In genomic region chr17:49708515-49709161, GRCh38 we compare ENCODE assay signal across 8 cellular contexts. TPM values are rescaled to one million over a fixed set of nuclear protein-coding genes. Genes with fewer than 3 reads are reported as not detected.
DNase-seq lines count a peak whose midpoint lies in the region; ATAC-seq and TF ChIP-seq lines count a peak whose summit lies in the region.

No MANE protein-coding gene starts in this region.

- intact Hi-C loops in colonic mucosa (cut with DNase I), result loop anchor here (5.0 kb wide), 1 partner anchor 74 kb away; no protein-coding TSS in a partner anchor
- intact Hi-C loops in natural killer cell (cut with micrococcal nuclease), result loop anchor here (1.0 kb wide), 2 partner anchors 30 to 80 kb away; partner anchors contain the start of genes KAT7 and SPOP
- intact Hi-C loops in aorta (cut with DNase I), result loop anchor here (2.0 to 10.0 kb wide), 5 partner anchors 54 to 294 kb away; partner anchors contain the start of genes FAM117A (in 1 of the 2), PHB1 (in 1 of the 2) and TAC4 (in 1 of the 2)

- in situ Hi-C loops in GM13977 (cut with MboI; ENCODE audit: low pct_unique_long_range_greater_than_20kb, low sequenced_read_pairs, unreplicated experiment), result loop anchor here (10.0 to 25.0 kb wide), 2 partner anchors 76 to 279 kb away; partner anchors contain the start of genes DLX3 and KAT7

- H3K27me3 ChIP-seq in OCI-LY3 (ENCODE audit: low read depth, low read length) (no peaks in the 10 kb centered on the region), colonic mucosa (no peaks in the 10 kb centered on the region), aorta (ENCODE audit: control insufficient read depth in 1 of 2, insufficient read depth in 2 of 2, low read length in 1 of 2) (no peaks in the 10 kb centered on the region)

- no peaks in the 10 kb centered on the region for H3K9me3 Mint-ChIP-seq in natural killer cell

- peaks cover 14% of the 10 kb centered on the region for H3K36me3 ChIP-seq in OCI-LY3 (replicated peaks; ENCODE audit: low read depth, low read length)
- peaks cover 4% of the 10 kb centered on the region for H3K36me3 ChIP-seq in colonic mucosa
- H3K36me3 ChIP-seq in aorta (ENCODE audit: control insufficient read depth in 1 of 2, insufficient read depth in 2 of 2, low read length in 1 of 2), result peaks cover 5 to 8% of the 10 kb centered on the region in 2 donors

- H3K27ac ChIP-seq in OCI-LY3 (ENCODE audit: low read length) (no peak overlapping the region), colonic mucosa (no peak overlapping the region), aorta (ENCODE audit: low read depth in 1 of 2, low read length in 2 of 2) (peak overlapping the region in 1 of 2 donors; percentile 8)

- H4K20me1 ChIP-seq in OCI-LY3 (ENCODE audit: insufficient read depth, low read length), result no peaks in the 10 kb centered on the region

- peak overlapping the region; percentile 96 for H3K4me3 Mint-ChIP-seq in natural killer cell

- H3K4me1 Mint-ChIP-seq in natural killer cell, result peaks cover 59 to 64% of the 10 kb centered on the region in 2 donors

- DNase-seq in GM13977 (ENCODE audit: low spot score) (peak; percentile 26), colonic mucosa (no peak), natural killer cell (no peak), 8988T (no peak), aorta (no peak)
- DNase-seq in effector CD4-positive, alpha-beta T cell, result no peak

- H3K4me1 ChIP-seq in OCI-LY3 (ENCODE audit: low read length) (peaks cover 13% of the 10 kb centered on the region), colonic mucosa (peaks cover 10% of the 10 kb centered on the region), aorta (ENCODE audit: control insufficient read depth in 1 of 2, insufficient read depth in 2 of 2, low read length in 2 of 2) (no peaks in the 10 kb centered on the region)

- H2AFZ ChIP-seq in OCI-LY3 (ENCODE audit: low read depth, low read length), result peak overlapping the region; percentile 74

- no peak for TF ChIP-seq CTCF in GM13977 (IDR thresholded peaks at IDR 0.05; ENCODE audit: extremely low read depth, insufficient read depth, missing control alignments)
- TF ChIP-seq CTCF in OCI-LY3 (IDR thresholded peaks at IDR 0.05; ENCODE audit: low read depth, low read length), result no peak
- peak; percentile 7 for TF ChIP-seq CTCF in colonic mucosa (IDR thresholded peaks at IDR 0.05)
- peak; percentile 10 for TF ChIP-seq CTCF in natural killer cell (IDR thresholded peaks at IDR 0.05)

- peaks cover 22% of the 10 kb centered on the region for H3K79me2 ChIP-seq in OCI-LY3 (ENCODE audit: low read length)

- no peaks in the 10 kb centered on the region for H3K27me3 Mint-ChIP-seq in natural killer cell (ENCODE audit: low read depth in 2 of 2)

- H3K27ac Mint-ChIP-seq in natural killer cell, result peak overlapping the region; percentile 97 to 98

- H3K9me3 ChIP-seq in OCI-LY3 (ENCODE audit: insufficient read depth, low read length), result no peaks in the 10 kb centered on the region
- H3K9me3 ChIP-seq in colonic mucosa, result no peaks in the 10 kb centered on the region
- H3K9me3 ChIP-seq in aorta (ENCODE audit: control insufficient read depth, low read length), result no peaks in the 10 kb centered on the region

- H3K9ac ChIP-seq in OCI-LY3 (ENCODE audit: low read length), result peak overlapping the region; percentile 38; the same call in 1 of the 2 replicates
- peak overlapping the region in 1 of 2 donors; percentile 96 for H3K9ac ChIP-seq in colonic mucosa (ENCODE audit: low read depth in 2 of 2, low read length in 2 of 2)

- H3K4me3 ChIP-seq in OCI-LY3 (ENCODE audit: low read length) (peak overlapping the region; percentile 97), colonic mucosa (no peak overlapping the region), aorta (ENCODE audit: low read length in 2 of 2) (no peak overlapping the region)

- WGBS in aorta, 2 donors, result 60 to 68% methylated on average over 14 of the region's 14 CpGs

- ATAC-seq in natural killer cell, result peak in 1 of 3 donors; percentile 8
- ATAC-seq in HG02885 (IDR thresholded peaks at IDR 0.05; ENCODE audit: poor library complexity, unreplicated experiment), result no peak
- ATAC-seq in aorta (ENCODE audit: low FRiP score), result no peak

- peak overlapping the region; percentile 75 for H3K4me2 ChIP-seq in OCI-LY3 (ENCODE audit: low read length)

- H3K36me3 Mint-ChIP-seq in natural killer cell, result peaks cover 9% of the 10 kb centered on the region

RNA-seq across cellular contexts. Expression of gene SLC35B1, which starts 0.9 kb away (rescaled TPM):
- total RNA-seq in colonic mucosa (10 to 100 TPM; 43.0 to 73.5 TPM), natural killer cell (100 to 1,000 TPM in 1 of 3 donors, 10 to 100 TPM in 2; 74.0 to 121 (median 90.2) TPM), aorta (10 to 100 TPM; 31.5 to 43.7 TPM)
- 10 to 100 TPM; 33.2 to 37.5 TPM for polyA plus RNA-seq in aorta

RNA-seq across cellular contexts. Expression of gene SPOP, which starts 30.7 kb away (rescaled TPM):
- 10 to 100 TPM; 60.5 to 83.2 TPM for total RNA-seq in colonic mucosa
- total RNA-seq in natural killer cell, result 10 to 100 TPM; 45.4 to 56.5 (median 54.7) TPM
- total RNA-seq in aorta, result 100 to 1,000 TPM; 117 to 289 TPM
- polyA plus RNA-seq in aorta, result 10 to 100 TPM; 54.5 to 56.5 TPM

RNA-seq across cellular contexts. Expression of gene FAM117A, which starts 55.3 kb away (rescaled TPM):
- 1 to 10 TPM; 6.3 to 7.9 TPM for total RNA-seq in colonic mucosa
- total RNA-seq in natural killer cell, result 10 to 100 TPM; 55.2 to 88.4 (median 79.2) TPM
- total RNA-seq in aorta, result 10 to 100 TPM; 16.9 to 17.2 TPM
- 10 to 100 TPM in 1 of 2 donors, 1 to 10 TPM in 1; 9.4 to 15.3 TPM for polyA plus RNA-seq in aorta

Comparison
In these comparisons a context has a peak if more than half of its experiments do, and no peak if none do; other contexts are left out.
1. CTCF ChIP-seq: peak in colonic mucosa (single experiment) and natural killer cell (single experiment); none in GM13977 (single experiment) and OCI-LY3 (single experiment).